ENCODE assay signal across 8 cellular contexts in the genomic region with DNA sequence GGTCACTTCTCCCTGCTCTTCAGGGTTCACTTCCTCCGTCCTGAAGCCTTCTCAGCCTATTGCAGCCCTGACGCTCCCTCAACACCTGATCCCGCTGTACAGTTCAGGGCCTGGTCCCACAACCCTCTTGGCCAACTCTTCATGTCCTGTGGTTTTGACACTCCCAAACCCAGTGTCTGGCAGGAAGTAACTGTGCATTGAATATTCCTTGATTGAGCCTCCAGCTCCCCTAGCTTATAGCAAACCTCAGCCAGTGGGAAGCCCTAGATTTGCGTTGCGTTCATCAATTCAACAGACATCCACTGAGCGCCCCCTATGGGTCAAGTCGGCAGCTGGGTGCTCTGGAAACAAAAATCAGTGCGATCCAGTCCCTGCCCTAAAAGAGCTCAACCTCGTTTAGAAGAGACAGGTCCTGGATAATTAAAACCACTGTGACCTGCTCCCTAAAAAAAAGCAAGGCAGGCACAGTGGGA. TPM values are rescaled to one million over a fixed set of nuclear protein-coding genes. Genes with fewer than 3 reads are reported as not detected.
DNase-seq lines count a peak whose midpoint lies in the region; ATAC-seq and TF ChIP-seq lines count a peak whose summit lies in the region.

No MANE protein-coding gene starts in this region.

- no peak for TF ChIP-seq POLR2A in spleen (IDR thresholded peaks at IDR 0.05)

- DNase-seq in AG08396 (ENCODE audit: low spot score) (peak; percentile 86), GM19238 (ENCODE audit: insufficient read length, low spot score) (peak; percentile 40), SK-MEL-5 (ENCODE audit: low read depth, low spot score) (peak; percentile 80), spleen (no peak)

- peaks cover 64% of the 10 kb centered on the region for H3K36me3 Mint-ChIP-seq in brain

- H3K4me3 Mint-ChIP-seq in brain = no peak overlapping the region

- no peaks in the 10 kb centered on the region for H3K27me3 ChIP-seq in spleen (replicated peaks in 1 of 7)

- TF ChIP-seq CTCF in brain (conservative IDR thresholded peaks at IDR 0.05) = peak; percentile 76 to 90
- TF ChIP-seq CTCF in spleen (IDR thresholded peaks at IDR 0.05 in 8 of 11, conservative IDR thresholded peaks at IDR 0.05 in 3 of 11) = peak in 9 of 11 experiments; percentile 10 to 73 (median 61)

- peaks cover 3% of the 10 kb centered on the region for H3K27me3 Mint-ChIP-seq in brain

- no peak overlapping the region for H3K27ac ChIP-seq in spleen

- 24 to 50% (median 38%) methylated on average over 9 of the region's 9 CpGs for WGBS in spleen, 5 donors

- intact Hi-C loops in spleen (cut with DNase I; ENCODE audit: low total_unique reads) = no loop called here

- no peaks in the 10 kb centered on the region for H3K9me3 Mint-ChIP-seq in brain

- H3K4me3 ChIP-seq in iPS-11a (ENCODE audit: low read depth, low read length) = peak overlapping the region; percentile 17
- no peak overlapping the region for H3K4me3 ChIP-seq in spleen

- peaks cover 7% of the 10 kb centered on the region for H3K4me1 Mint-ChIP-seq in brain

- peak overlapping the region in 4 of 5 experiments; percentile 27 to 86 (median 62) for H3K27ac Mint-ChIP-seq in brain

- in situ Hi-C loops in SK-MEL-5 (cut with HindIII; ENCODE audit: low pct_unique_long_range_greater_than_20kb, low sequenced_read_pairs) = no loop called here

- ATAC-seq in GM21528 (IDR thresholded peaks at IDR 0.05; ENCODE audit: low FRiP score, unreplicated experiment) = no peak
- ATAC-seq in GM18873 (IDR thresholded peaks at IDR 0.05; ENCODE audit: low FRiP score, unreplicated experiment) = no peak

- no peaks in the 10 kb centered on the region for H3K9me3 ChIP-seq in spleen

- H3K4me1 ChIP-seq in spleen = peaks cover 0 to 9% (median 1%) of the 10 kb centered on the region in 6 donors

- peaks cover 3 to 99% (median 53%) of the 10 kb centered on the region in 6 donors for H3K36me3 ChIP-seq in spleen

RNA-seq across cellular contexts. Expression of gene UBAP1L, which starts 13.5 kb away (rescaled TPM):
- total RNA-seq in SK-MEL-5 (2014; rRNA removed; shearing (Covaris generic)) = 31.1 and 31.5 TPM in 2 replicates
- 31.4 and 34.2 TPM in 2 replicates for polyA plus RNA-seq in SK-MEL-5 (2015; cell fraction: cytosol; rRNA removed)
- 248 TPM in 2 replicates for polyA plus RNA-seq in SK-MEL-5 (2015; cell fraction: nucleus; rRNA removed)
- polyA plus RNA-seq in brain (ENCODE audit: insufficient read depth, low read depth, low replicate concordance) (1.1 TPM), spleen (1 to 10 TPM; 2.5 to 8.4 (median 6.0) TPM)
- 10 to 100 TPM in 3 of 7 donors, 1 to 10 TPM in 4; 4.8 to 11.2 (median 7.9) TPM for total RNA-seq in spleen

RNA-seq across cellular contexts. Expression of gene KBTBD13, which starts 24.9 kb away (rescaled TPM):
- not detected in 2 replicates for total RNA-seq in SK-MEL-5 (2014; rRNA removed; shearing (Covaris generic))
- polyA plus RNA-seq in SK-MEL-5 (2015; cell fraction: cytosol; rRNA removed) = not detected in 2 replicates
- polyA plus RNA-seq in SK-MEL-5 (2015; cell fraction: nucleus; rRNA removed) = not detected in 2 replicates
- not detected for polyA plus RNA-seq in brain (ENCODE audit: insufficient read depth, low read depth, low replicate concordance)
- total RNA-seq in spleen = not detected
- not detected for polyA plus RNA-seq in spleen

RNA-seq across cellular contexts. Expression of gene PDCD7, which starts 32.2 kb away (rescaled TPM):
- 25.5 and 27.5 TPM in 2 replicates for total RNA-seq in SK-MEL-5 (2014; rRNA removed; shearing (Covaris generic))
- 33.2 and 46.8 TPM in 2 replicates for polyA plus RNA-seq in SK-MEL-5 (2015; cell fraction: cytosol; rRNA removed)
- polyA plus RNA-seq in SK-MEL-5 (2015; cell fraction: nucleus; rRNA removed) = 18.9 and 23.1 TPM in 2 replicates
- polyA plus RNA-seq in brain (ENCODE audit: insufficient read depth, low read depth, low replicate concordance) (12.8 TPM), spleen (10 to 100 TPM in 2 of 3 donors, 1 to 10 TPM in 1; 9.8 to 16.1 (median 13.0) TPM)
- total RNA-seq in spleen = 10 to 100 TPM; 21.3 to 27.3 (median 25.1) TPM

RNA-seq across cellular contexts. Expression of gene RASL12, which starts 33.7 kb away (rescaled TPM):
- total RNA-seq in SK-MEL-5 (2014; rRNA removed; shearing (Covaris generic)) = not detected in 2 replicates
- polyA plus RNA-seq in SK-MEL-5 (2015; cell fraction: cytosol; rRNA removed) = 0.07 TPM in 1 of 2 replicates, not detected in the other
- not detected in 2 replicates for polyA plus RNA-seq in SK-MEL-5 (2015; cell fraction: nucleus; rRNA removed)
- polyA plus RNA-seq in brain (ENCODE audit: insufficient read depth, low read depth, low replicate concordance) = 9.1 TPM
- 10 to 100 TPM in 2 of 7 donors, 1 to 10 TPM in 5; 8.3 to 38.5 (median 9.4) TPM for total RNA-seq in spleen
- 1 to 10 TPM; 2.7 to 6.5 (median 6.1) TPM for polyA plus RNA-seq in spleen

RNA-seq across cellular contexts. Expression of gene SLC51B, which starts 56.3 kb away (rescaled TPM):
- 0.24 TPM in 1 of 2 replicates, not detected in the other for total RNA-seq in SK-MEL-5 (2014; rRNA removed; shearing (Covaris generic))
- polyA plus RNA-seq in SK-MEL-5 (2015; cell fraction: cytosol; rRNA removed) = 0.33 and 0.95 TPM in 2 replicates
- polyA plus RNA-seq in SK-MEL-5 (2015; cell fraction: nucleus; rRNA removed) = not detected in 2 replicates
- polyA plus RNA-seq in brain (ENCODE audit: insufficient read depth, low read depth, low replicate concordance) = 0.51 TPM
- not detected for total RNA-seq in spleen
- under 1 TPM in 1 of 3 donors, not detected in 2; 0.09 TPM for polyA plus RNA-seq in spleen
